In the genomic region with DNA sequence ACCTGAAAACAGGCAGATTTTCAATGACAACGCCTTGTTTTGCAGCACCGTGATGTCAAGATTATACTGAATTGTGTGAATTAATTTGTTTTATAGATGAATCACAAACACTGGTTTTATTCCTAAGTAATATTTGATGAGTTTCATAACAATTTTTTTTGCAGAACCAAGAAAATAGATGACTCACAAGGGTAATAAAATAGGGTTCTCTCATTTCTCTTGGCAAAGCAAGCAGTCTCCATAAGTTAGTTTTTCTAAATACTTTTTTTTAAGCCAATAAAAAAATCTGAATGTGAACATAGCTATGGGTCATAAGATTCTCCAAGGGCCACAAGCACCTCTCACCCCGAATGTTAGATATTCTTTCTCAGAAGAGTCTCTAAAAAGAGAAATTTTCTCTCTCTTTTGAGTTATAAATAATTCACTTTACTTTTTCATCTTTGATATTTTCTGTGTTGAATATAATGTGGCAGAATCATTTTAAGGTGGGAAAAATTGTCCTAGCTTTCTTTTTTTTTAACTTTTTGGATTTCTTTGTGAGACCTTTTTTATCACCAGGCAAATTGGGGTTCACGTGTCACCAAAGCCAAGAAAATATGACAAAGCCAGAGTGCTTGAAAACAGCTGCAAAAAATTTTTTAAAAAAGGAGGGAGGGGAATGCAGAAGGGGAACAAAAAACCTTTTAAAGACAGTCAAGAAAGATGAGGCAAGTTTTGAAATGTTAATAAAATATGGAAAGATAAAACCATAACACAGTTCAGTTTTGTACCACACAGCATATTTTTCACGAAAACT, we compare ENCODE assay signal across 16 cellular contexts.
A peak's percentile ranks its signal among the peaks of the same experiment; 100 is the strongest.
DNase-seq lines count a peak whose midpoint lies in the region; ATAC-seq, FAIRE-seq and TF ChIP-seq lines count a peak whose summit lies in the region.
"Had no signal": no experiment of that assay in that cellular context is flagged by ENCODE, and none has a peak within 500 bp of the region (broad histone marks: within the 10 kb centered on the region; RNA-seq: fewer than 3 reads in every experiment).

No MANE protein-coding gene starts in this region.

- TF ChIP-seq CTCF in omental fat pad (IDR thresholded peaks at IDR 0.05), result no peak
- TF ChIP-seq CTCF in GM20000 (IDR thresholded peaks at IDR 0.05; ENCODE audit: extremely low read depth, missing control alignments), result no peak
- TF ChIP-seq CTCF in pancreas (IDR thresholded peaks at IDR 0.05), result no peak
- no peak for TF ChIP-seq CTCF in ovary (IDR thresholded peaks at IDR 0.05)

- 58 to 69% methylated on average over 5 of the region's 5 CpGs for WGBS in pancreas, 2 donors
- WGBS in ovary, 3 donors, result 21 to 29% (median 27%) methylated on average over 5 of the region's 5 CpGs

- DNase-seq in CD1c-positive myeloid dendritic cell (ENCODE audit: extremely low spot score) (peak; percentile 36), LoVo (ENCODE audit: low spot score) (peak; percentile 3), fibroblast of gingiva (ENCODE audit: low read depth) (peak; percentile 76), omental fat pad (ENCODE audit: low spot score) (no peak), GM20000 (ENCODE audit: low spot score) (no peak), pancreas (no peak), ovary (no peak)
- DNase-seq: activated gamma-delta T cell treated with Interleukin-2 at 50 U/mL for 16 hours; AML-193; COR-L47; left lung; MG63; NCI-H146; Peyer's patch; stimulated activated CD4-positive, alpha-beta T cell treated with anti-CD3 and anti-CD28 coated beads, Interleukin-4, amount 100 ng/mL, for 4 hours had no signal

- H3K27ac ChIP-seq in pancreas, result no peak overlapping the region
- H3K27ac ChIP-seq in ovary, result peak overlapping the region in 1 of 2 donors; percentile 34
- H3K27ac ChIP-seq: left lung, Peyer's patch had no signal

- H3K4me3 ChIP-seq in pancreas (no peak overlapping the region), ovary (no peak overlapping the region)
- H3K4me3 ChIP-seq: left lung, MG63, Peyer's patch had no signal

- ATAC-seq in omental fat pad (ENCODE audit: low FRiP score), result peak; percentile 55
- no peak for ATAC-seq in pancreas
- ATAC-seq in HG03442 (IDR thresholded peaks at IDR 0.05; ENCODE audit: unreplicated experiment), result no peak
- ATAC-seq: left lung had no signal

- H3K36me3 ChIP-seq in pancreas (no peaks in the 10 kb centered on the region), ovary (no peaks in the 10 kb centered on the region)
- H3K36me3 ChIP-seq: left lung, MG63, Peyer's patch had no signal

- H3K27me3 ChIP-seq in pancreas (no peaks in the 10 kb centered on the region), ovary (no peaks in the 10 kb centered on the region)
- H3K27me3 ChIP-seq: left lung, MG63, Peyer's patch had no signal

- no peak for TF ChIP-seq POLR2A in ovary (IDR thresholded peaks at IDR 0.05)

- FAIRE-seq in pancreas (lab: Jason Lieb, UNC), result no peak

- H3K4me1 ChIP-seq in pancreas, result no peaks in the 10 kb centered on the region
- H3K4me1 ChIP-seq in ovary (ENCODE audit: insufficient read depth), result peaks cover 2% of the 10 kb centered on the region
- H3K4me1 ChIP-seq: left lung, Peyer's patch had no signal

- intact Hi-C loops in pancreas (cut with DNase I) (loop anchor here in 1 of 3 donors (10.0 kb wide), 1 partner anchor 888 kb away; no protein-coding TSS in a partner anchor), ovary (cut with DNase I) (loop anchor here (5.0 to 10.0 kb wide), 6 partner anchors 376 to 908 kb away; partner anchors contain the start of gene GAS1 (in 3 of the 4))

- TF ChIP-seq EP300 in ovary (IDR thresholded peaks at IDR 0.05), result no peak

- H3K9me3 ChIP-seq in pancreas (no peaks in the 10 kb centered on the region), ovary (no peaks in the 10 kb centered on the region)
- H3K9me3 ChIP-seq: left lung, Peyer's patch had no signal

Comparison
In these comparisons a context has a peak if more than half of its experiments do, and no peak if none do; other contexts are left out.
1. DNase-seq: peak in CD1c-positive myeloid dendritic cell (single experiment), LoVo (single experiment) and fibroblast of gingiva (single experiment); none in omental fat pad (single experiment), GM20000 (single experiment), pancreas (0 of 6) and ovary (0 of 5).